ENCODE assay signal across 7 cellular contexts in genomic region chr1:166612886-166613285, GRCh38.
"Had no signal": no experiment of that assay in that cellular context is flagged by ENCODE, and none has a peak within 500 bp of the region (broad histone marks: within the 10 kb centered on the region; RNA-seq: fewer than 3 reads in every experiment).

No MANE protein-coding gene starts in this region.

- H3K4me1 Mint-ChIP-seq: IgD-negative memory B cell had no signal

- FAIRE-seq: HepG2, HTR-8/SVneo had no signal

- H3K36me3 Mint-ChIP-seq: IgD-negative memory B cell had no signal

- ATAC-seq: HepG2 had no signal

- H3K27me3 Mint-ChIP-seq: IgD-negative memory B cell had no signal

- H3K27ac Mint-ChIP-seq: IgD-negative memory B cell had no signal

- H3K27ac ChIP-seq: HL-60 had no signal

- DNase-seq: IMR-90, KBM-7, KG1 had no signal
